1 cellular context compared by ENCODE assay signal in the genomic region with DNA sequence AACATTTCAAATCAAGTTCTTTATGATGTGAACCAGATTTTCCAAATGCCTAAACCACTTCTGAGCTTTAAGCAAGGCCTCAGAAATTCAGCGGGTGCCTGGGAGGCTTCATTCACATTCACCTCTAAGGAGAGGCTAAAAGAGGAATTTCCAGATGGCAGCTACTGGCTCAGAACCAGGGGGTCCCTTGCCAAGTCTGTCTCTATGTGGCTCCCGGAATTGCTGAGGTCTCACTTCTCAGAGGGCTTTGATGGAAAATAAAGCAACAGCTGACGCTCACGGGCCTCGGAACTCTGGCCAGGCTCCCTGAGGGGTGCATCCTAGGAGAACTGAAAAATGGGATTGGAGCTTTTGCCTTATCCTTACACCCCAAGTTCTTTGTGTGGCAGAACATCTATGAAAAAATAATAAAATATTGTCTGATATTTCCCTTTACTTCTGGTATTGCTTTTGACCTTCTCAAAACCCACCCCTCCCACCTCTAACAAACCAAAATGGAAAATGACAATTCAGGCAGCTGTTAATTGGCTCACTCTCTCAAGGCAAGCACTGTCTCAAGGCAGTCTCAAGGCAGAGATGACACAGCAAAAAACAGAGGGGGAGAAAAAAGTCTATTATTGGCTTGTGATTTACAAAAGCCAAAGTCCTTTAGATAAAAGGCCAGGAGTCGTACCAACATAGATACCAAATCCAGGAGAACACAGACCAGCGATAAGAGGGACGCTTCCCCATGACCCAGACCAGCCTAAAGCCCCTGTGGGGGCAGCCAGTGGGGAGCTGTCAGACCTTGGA.
TF ChIP-seq lines count a peak whose summit lies in the region.

No MANE protein-coding gene starts in this region.

TF ChIP-seq in HCT116, 20 proteins besides CTCF, POLR2A, EP300 and RAD21 (continued from another document):
- TF ChIP-seq, protein P1, sequence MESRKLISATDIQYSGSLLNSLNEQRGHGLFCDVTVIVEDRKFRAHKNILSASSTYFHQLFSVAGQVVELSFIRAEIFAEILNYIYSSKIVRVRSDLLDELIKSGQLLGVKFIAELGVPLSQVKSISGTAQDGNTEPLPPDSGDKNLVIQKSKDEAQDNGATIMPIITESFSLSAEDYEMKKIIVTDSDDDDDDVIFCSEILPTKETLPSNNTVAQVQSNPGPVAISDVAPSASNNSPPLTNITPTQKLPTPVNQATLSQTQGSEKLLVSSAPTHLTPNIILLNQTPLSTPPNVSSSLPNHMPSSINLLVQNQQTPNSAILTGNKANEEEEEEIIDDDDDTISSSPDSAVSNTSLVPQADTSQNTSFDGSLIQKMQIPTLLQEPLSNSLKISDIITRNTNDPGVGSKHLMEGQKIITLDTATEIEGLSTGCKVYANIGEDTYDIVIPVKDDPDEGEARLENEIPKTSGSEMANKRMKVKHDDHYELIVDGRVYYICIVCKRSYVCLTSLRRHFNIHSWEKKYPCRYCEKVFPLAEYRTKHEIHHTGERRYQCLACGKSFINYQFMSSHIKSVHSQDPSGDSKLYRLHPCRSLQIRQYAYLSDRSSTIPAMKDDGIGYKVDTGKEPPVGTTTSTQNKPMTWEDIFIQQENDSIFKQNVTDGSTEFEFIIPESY (IDR thresholded peaks at IDR 0.05; ENCODE audit: extremely low read depth, insufficient replicate concordance, low read length) = no peak
- TF ChIP-seq EZH2 (IDR thresholded peaks at IDR 0.05) (no peak), ZFX (IDR thresholded peaks at IDR 0.05) (no peak), CEBPB (IDR thresholded peaks at IDR 0.05; ENCODE audit: low read depth) (no peak), SP1 (IDR thresholded peaks at IDR 0.05; ENCODE audit: low read depth) (no peak), SIN3A (IDR thresholded peaks at IDR 0.05; ENCODE audit: low read depth) (no peak), ELF1 (IDR thresholded peaks at IDR 0.05; ENCODE audit: borderline replicate concordance, low read depth) (no peak), JUND (IDR thresholded peaks at IDR 0.05) (no peak), EGR1 (IDR thresholded peaks at IDR 0.05; ENCODE audit: low read depth) (no peak), SRF (IDR thresholded peaks at IDR 0.05; ENCODE audit: low read depth) (no peak), EZH2phosphoT487 (IDR thresholded peaks at IDR 0.05; ENCODE audit: borderline replicate concordance) (no peak), POLR2AphosphoS5 (IDR thresholded peaks at IDR 0.05; ENCODE audit: low read depth, low read length) (no peak), CBX3 (IDR thresholded peaks at IDR 0.05; ENCODE audit: low read depth) (no peak), FOSL1 (IDR thresholded peaks at IDR 0.05; ENCODE audit: low read depth) (no peak)
- TF ChIP-seq, protein P2, sequence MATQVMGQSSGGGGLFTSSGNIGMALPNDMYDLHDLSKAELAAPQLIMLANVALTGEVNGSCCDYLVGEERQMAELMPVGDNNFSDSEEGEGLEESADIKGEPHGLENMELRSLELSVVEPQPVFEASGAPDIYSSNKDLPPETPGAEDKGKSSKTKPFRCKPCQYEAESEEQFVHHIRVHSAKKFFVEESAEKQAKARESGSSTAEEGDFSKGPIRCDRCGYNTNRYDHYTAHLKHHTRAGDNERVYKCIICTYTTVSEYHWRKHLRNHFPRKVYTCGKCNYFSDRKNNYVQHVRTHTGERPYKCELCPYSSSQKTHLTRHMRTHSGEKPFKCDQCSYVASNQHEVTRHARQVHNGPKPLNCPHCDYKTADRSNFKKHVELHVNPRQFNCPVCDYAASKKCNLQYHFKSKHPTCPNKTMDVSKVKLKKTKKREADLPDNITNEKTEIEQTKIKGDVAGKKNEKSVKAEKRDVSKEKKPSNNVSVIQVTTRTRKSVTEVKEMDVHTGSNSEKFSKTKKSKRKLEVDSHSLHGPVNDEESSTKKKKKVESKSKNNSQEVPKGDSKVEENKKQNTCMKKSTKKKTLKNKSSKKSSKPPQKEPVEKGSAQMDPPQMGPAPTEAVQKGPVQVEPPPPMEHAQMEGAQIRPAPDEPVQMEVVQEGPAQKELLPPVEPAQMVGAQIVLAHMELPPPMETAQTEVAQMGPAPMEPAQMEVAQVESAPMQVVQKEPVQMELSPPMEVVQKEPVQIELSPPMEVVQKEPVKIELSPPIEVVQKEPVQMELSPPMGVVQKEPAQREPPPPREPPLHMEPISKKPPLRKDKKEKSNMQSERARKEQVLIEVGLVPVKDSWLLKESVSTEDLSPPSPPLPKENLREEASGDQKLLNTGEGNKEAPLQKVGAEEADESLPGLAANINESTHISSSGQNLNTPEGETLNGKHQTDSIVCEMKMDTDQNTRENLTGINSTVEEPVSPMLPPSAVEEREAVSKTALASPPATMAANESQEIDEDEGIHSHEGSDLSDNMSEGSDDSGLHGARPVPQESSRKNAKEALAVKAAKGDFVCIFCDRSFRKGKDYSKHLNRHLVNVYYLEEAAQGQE (IDR thresholded peaks at IDR 0.05; ENCODE audit: low read depth) = no peak
- TF ChIP-seq, protein P3, sequence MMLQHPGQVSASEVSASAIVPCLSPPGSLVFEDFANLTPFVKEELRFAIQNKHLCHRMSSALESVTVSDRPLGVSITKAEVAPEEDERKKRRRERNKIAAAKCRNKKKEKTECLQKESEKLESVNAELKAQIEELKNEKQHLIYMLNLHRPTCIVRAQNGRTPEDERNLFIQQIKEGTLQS (IDR thresholded peaks at IDR 0.05) = no peak
- TF ChIP-seq, protein P4, sequence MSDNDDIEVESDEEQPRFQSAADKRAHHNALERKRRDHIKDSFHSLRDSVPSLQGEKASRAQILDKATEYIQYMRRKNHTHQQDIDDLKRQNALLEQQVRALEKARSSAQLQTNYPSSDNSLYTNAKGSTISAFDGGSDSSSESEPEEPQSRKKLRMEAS (IDR thresholded peaks at IDR 0.05) = no peak
